Comparison of ENCODE assay signal across 8 cellular contexts in genomic region chr1:59926381-59927243, GRCh38. TPM values are rescaled to one million over a fixed set of nuclear protein-coding genes. Genes with fewer than 3 reads are reported as not detected.
DNase-seq lines count a peak whose midpoint lies in the region; ATAC-seq and TF ChIP-seq lines count a peak whose summit lies in the region.

CYP2J2 (minus strand) TSS chr1:59926773; CDS start chr1:59926746, 27 bp downstream.

- peaks cover 6% of the 10 kb centered on the region for H3K4me1 ChIP-seq in CD8-positive, alpha-beta T cell (ENCODE audit: insufficient read depth, low read length)
- H3K4me1 ChIP-seq in right lobe of liver: peaks cover 0 to 8% (median 2%) of the 10 kb centered on the region in 4 donors

- no peaks in the 10 kb centered on the region for H3K36me3 ChIP-seq in CD8-positive, alpha-beta T cell (ENCODE audit: insufficient read depth, low read length)
- no peaks in the 10 kb centered on the region for H3K36me3 ChIP-seq in right lobe of liver

- H3K4me1 Mint-ChIP-seq in CD8-positive, alpha-beta T cell (ENCODE audit: low read depth): peaks cover 15% of the 10 kb centered on the region

- no peaks in the 10 kb centered on the region for H3K9me3 ChIP-seq in CD8-positive, alpha-beta T cell (ENCODE audit: low read length)
- H3K9me3 ChIP-seq in right lobe of liver: no peaks in the 10 kb centered on the region

- peak within 1 kb of the TSS; percentile 92 for H3K4me3 Mint-ChIP-seq in CD8-positive, alpha-beta T cell

- H3K27me3 ChIP-seq in CD8-positive, alpha-beta T cell (ENCODE audit: insufficient read depth, low read length): no peaks in the 10 kb centered on the region
- no peaks in the 10 kb centered on the region for H3K27me3 ChIP-seq in right lobe of liver

- peaks cover 15% of the 10 kb centered on the region for H3K9me3 Mint-ChIP-seq in CD8-positive, alpha-beta T cell

- peak within 1 kb of the TSS; percentile 30 for H3K27ac ChIP-seq in CD8-positive, alpha-beta T cell (ENCODE audit: low read depth, low read length)
- no peak within 1 kb of the TSS for H3K27ac ChIP-seq in coronary artery
- peak within 1 kb of the TSS; percentile 35 to 74 (median 55) for H3K27ac ChIP-seq in right lobe of liver

- H3K27me3 Mint-ChIP-seq in CD8-positive, alpha-beta T cell (ENCODE audit: low read depth): peaks cover 19% of the 10 kb centered on the region

- TF ChIP-seq POLR2A in right lobe of liver (IDR thresholded peaks at IDR 0.05): peak; percentile 77

- H3K27ac Mint-ChIP-seq in CD8-positive, alpha-beta T cell: peak within 1 kb of the TSS; percentile 47

- intact Hi-C loops in CD8-positive, alpha-beta T cell (cut with DNase I, micrococcal nuclease): loop anchor here in 1 of 2 experiments (10.0 kb wide), 1 partner anchor 112 kb away; the partner anchor contains the start of gene HOOK1
- intact Hi-C loops in right lobe of liver (cut with DNase I): no loop called here

- peak; percentile 10 to 60 (median 30) for DNase-seq in CD8-positive, alpha-beta T cell
- DNase-seq in NCI-H1092 (lab: John Stamatoyannopoulos, UW): peak; percentile 14
- peak; percentile 37 for DNase-seq in activated CD4-positive, CD25-positive, alpha-beta regulatory T cell treated with anti-CD3 and anti-CD28 coated beads, Interleukin-2, amount 50 U/mL, for 72 hours
- no peak for DNase-seq in coronary artery (ENCODE audit: low spot score)
- DNase-seq in right lobe of liver: peak; percentile 85 to 91 (median 89)
- DNase-seq in stimulated activated CD4-positive, alpha-beta T cell treated with anti-CD3 and anti-CD28 coated beads, Interleukin-4, amount 100 ng/mL, for 4 hours: peak; percentile 44 to 50
- DNase-seq in GOT3 (lab: John Stamatoyannopoulos, UW): no peak

- CTCF ChIA-PET in CD8-positive, alpha-beta T cell (lab: Charles Lee): interaction anchor here (2.4 kb wide), 1 partner anchor 21 kb away, joined by 10 read pairs; no protein-coding TSS in a partner anchor

- no peak for TF ChIP-seq CTCF in CD8-positive, alpha-beta T cell (IDR thresholded peaks at IDR 0.05)
- TF ChIP-seq CTCF in coronary artery (IDR thresholded peaks at IDR 0.05) (no peak), right lobe of liver (IDR thresholded peaks at IDR 0.05) (no peak)

- H3K36me3 Mint-ChIP-seq in CD8-positive, alpha-beta T cell: peaks cover 4% of the 10 kb centered on the region

- H3K4me3 ChIP-seq in CD8-positive, alpha-beta T cell (ENCODE audit: low read depth, low read length): peak within 1 kb of the TSS; percentile 60
- H3K4me3 ChIP-seq in coronary artery (peak within 1 kb of the TSS; percentile 67), right lobe of liver (peak within 1 kb of the TSS; percentile 56 to 68 (median 67))

- ATAC-seq in CD8-positive, alpha-beta T cell: peak; percentile 71
- ATAC-seq in GM21528 (IDR thresholded peaks at IDR 0.05; ENCODE audit: low FRiP score, unreplicated experiment) (peak; percentile 90), right lobe of liver (peak; percentile 98 to 99 (median 98))

- 3% methylated on average over 17 of the region's 43 CpGs for WGBS in right lobe of liver (ENCODE audit: insufficient coverage, low coverage, low lambda C conversion rate, missing lambda C conversion rate)

- POLR2A ChIA-PET in CD8-positive, alpha-beta T cell (lab: Charles Lee): interaction anchor here (1.2 kb wide), 1 partner anchor 33 kb away, joined by 6 read pairs; no protein-coding TSS in a partner anchor

RNA-seq across cellular contexts. Expression of gene CYP2J2, which starts in this region (rescaled TPM):
- under 1 TPM; 0.62 to 0.78 TPM for total RNA-seq in CD8-positive, alpha-beta T cell
- total RNA-seq in right lobe of liver: 100 to 1,000 TPM in 2 of 6 experiments, 10 to 100 TPM in 4; 38.8 to 125 (median 76.5) TPM

Comparison
In these comparisons a context has a peak if more than half of its experiments do, and no peak if none do; other contexts are left out.
1. RNA of gene CYP2J2 (total RNA-seq): 38.8 to 125 TPM in right lobe of liver; 0.62 to 0.78 TPM in CD8-positive, alpha-beta T cell; every median in the first group is over 10 times any median in the second.
2. Peak in DNase-seq, ATAC-seq, H3K4me3 ChIP-seq and H3K27ac ChIP-seq in CD8-positive, alpha-beta T cell; RNA of the gene not detected or under 1 TPM.
3. DNase-seq: peak in NCI-H1092 (single experiment), activated CD4-positive, CD25-positive, alpha-beta regulatory T cell treated with anti-CD3 and anti-CD28 coated beads, Interleukin-2, amount 50 U/mL, for 72 hours (single experiment), right lobe of liver (3 of 3) and stimulated activated CD4-positive, alpha-beta T cell treated with anti-CD3 and anti-CD28 coated beads, Interleukin-4, amount 100 ng/mL, for 4 hours (2 of 2); none in coronary artery (single experiment) and GOT3 (single experiment).
4. H3K27ac ChIP-seq: peak in right lobe of liver (3 of 3); none in coronary artery (0 of 2).
5. Peak in every context shown above with its lines, with median percentiles within 50 percentile points of each other: ATAC-seq and H3K4me3 ChIP-seq.